17 cellular contexts compared by ENCODE assay signal in genomic region chr22:28793976-28794584, GRCh38. TPM values are rescaled to one million over a fixed set of nuclear protein-coding genes. Genes with fewer than 3 reads are reported as not detected.
DNase-seq lines count a peak whose midpoint lies in the region; ATAC-seq and TF ChIP-seq lines count a peak whose summit lies in the region.
"Had no signal": no experiment of that assay in that cellular context is flagged by ENCODE, and none has a peak within 500 bp of the region (broad histone marks: within the 10 kb centered on the region; RNA-seq: fewer than 3 reads in every experiment).

No MANE protein-coding gene starts in this region.

- H3K36me3 ChIP-seq in DND-41 (ENCODE audit: insufficient read depth, low read length) = peaks cover 76% of the 10 kb centered on the region
- H3K36me3 ChIP-seq in mesenchymal stem cell (ENCODE audit: control insufficient read depth in 1 of 2, insufficient read depth in 2 of 2, low read depth in 1 of 2, low read length in 2 of 2) = peaks cover 26 to 57% of the 10 kb centered on the region in 2 experiments

- no peaks in the 10 kb centered on the region for H3K27me3 Mint-ChIP-seq in activated CD8-positive, alpha-beta T cell treated with anti-CD3 and anti-CD28 coated beads, Interleukin-2, amount 10 ng/mL, durations not matched to agents 7 days and 5 days (ENCODE audit: low read depth)
- H3K27me3 Mint-ChIP-seq: stimulated activated memory B cell treated with anti-CD40 and anti-IgM and Interleukin-4, amounts not matched to agents 10 μg/mL and 1 μg/mL and 100 μg/mL, for 72 hours; type B pancreatic cell had no signal

- no peak overlapping the region for H2AFZ ChIP-seq in DND-41 (ENCODE audit: low read depth, low read length)
- no peak overlapping the region for H2AFZ ChIP-seq in mesenchymal stem cell (ENCODE audit: low read depth, low read length)

- H3K27ac ChIP-seq in DND-41 (ENCODE audit: low read length) (peak overlapping the region; percentile 49), mesenchymal stem cell (ENCODE audit: low read length, poor library complexity, severe bottlenecking) (no peak overlapping the region)

- no peak overlapping the region for H2BK120ac ChIP-seq in mesenchymal stem cell (ENCODE audit: low read depth, low read length)

- H3K27ac Mint-ChIP-seq in activated CD8-positive, alpha-beta T cell treated with anti-CD3 and anti-CD28 coated beads, Interleukin-2, amount 10 ng/mL, durations not matched to agents 7 days and 5 days = peak overlapping the region; percentile 14
- H3K27ac Mint-ChIP-seq: type B pancreatic cell had no signal

- H3K9ac ChIP-seq in DND-41 (ENCODE audit: low read depth, low read length) (peak overlapping the region; percentile 98; the same call in 1 of the 2 replicates), mesenchymal stem cell (ENCODE audit: low read length) (peak overlapping the region; percentile 7)

- no peak overlapping the region for H3K4me3 Mint-ChIP-seq in activated CD8-positive, alpha-beta T cell treated with anti-CD3 and anti-CD28 coated beads, Interleukin-2, amount 10 ng/mL, durations not matched to agents 7 days and 5 days
- H3K4me3 Mint-ChIP-seq: stimulated activated memory B cell treated with anti-CD40 and anti-IgM and Interleukin-4, amounts not matched to agents 10 μg/mL and 1 μg/mL and 100 μg/mL, for 72 hours; type B pancreatic cell had no signal

- no peak overlapping the region for H3K4ac ChIP-seq in mesenchymal stem cell (ENCODE audit: low read depth in 1 of 2, low read length in 2 of 2)

- H3K18ac ChIP-seq in mesenchymal stem cell (ENCODE audit: low read depth in 1 of 2, low read length in 2 of 2) = no peak overlapping the region

- 96% methylated on average over 2 of the region's 4 CpGs for WGBS in mesenchymal stem cell

- no peak overlapping the region for H4K91ac ChIP-seq in mesenchymal stem cell (ENCODE audit: low read length)

- no peak overlapping the region for H3K14ac ChIP-seq in mesenchymal stem cell (ENCODE audit: low read length in 2 of 2)

- H2BK15ac ChIP-seq in mesenchymal stem cell (ENCODE audit: low read depth, poor library complexity, severe bottlenecking) = no peak overlapping the region

- H4K20me1 ChIP-seq in DND-41 (ENCODE audit: insufficient read depth, low read length) = peaks cover 60% of the 10 kb centered on the region

- H3K79me1 ChIP-seq in mesenchymal stem cell (replicated peaks; ENCODE audit: low read length, poor library complexity, severe bottlenecking) = peaks cover 9% of the 10 kb centered on the region

- no peak for TF ChIP-seq CTCF in DND-41 (IDR thresholded peaks at IDR 0.05; ENCODE audit: borderline replicate concordance, extremely low read depth, low read length, poor library complexity, severe bottlenecking)

- peaks cover 81% of the 10 kb centered on the region for H3K36me3 Mint-ChIP-seq in activated CD8-positive, alpha-beta T cell treated with anti-CD3 and anti-CD28 coated beads, Interleukin-2, amount 10 ng/mL, durations not matched to agents 7 days and 5 days (ENCODE audit: low read depth)

- peaks cover 78% of the 10 kb centered on the region for H3K79me2 ChIP-seq in DND-41 (ENCODE audit: insufficient read depth, low read length)

- H3K9me3 Mint-ChIP-seq in activated CD8-positive, alpha-beta T cell treated with anti-CD3 and anti-CD28 coated beads, Interleukin-2, amount 10 ng/mL, durations not matched to agents 7 days and 5 days (ENCODE audit: insufficient read depth) = no peaks in the 10 kb centered on the region
- H3K9me3 Mint-ChIP-seq: stimulated activated memory B cell treated with anti-CD40 and anti-IgM and Interleukin-4, amounts not matched to agents 10 μg/mL and 1 μg/mL and 100 μg/mL, for 72 hours; type B pancreatic cell had no signal

- H3K4me2 ChIP-seq in DND-41 (ENCODE audit: insufficient read depth, low read length) = peak overlapping the region; percentile 64
- H3K4me2 ChIP-seq in mesenchymal stem cell (ENCODE audit: low read length, poor library complexity, severe bottlenecking) = no peak overlapping the region

- H3K9me3 ChIP-seq in DND-41 (ENCODE audit: insufficient read depth, low read length, severe bottlenecking) (no peaks in the 10 kb centered on the region), mesenchymal stem cell (ENCODE audit: control insufficient read depth, low read length) (no peaks in the 10 kb centered on the region)

- POLR2A ChIA-PET in activated CD8-positive, alpha-beta T cell treated with anti-CD3 and anti-CD28 coated beads, Interleukin-2, amount 10 ng/mL, durations not matched to agents 7 days and 5 days (lab: Charles Lee) = interaction anchor here (0.6 to 2.5 kb wide), 4 partner anchors 10 to 35 kb away, joined by 3 to 12 read pairs (median 4); no protein-coding TSS in a partner anchor

- no peak overlapping the region for H2BK5ac ChIP-seq in mesenchymal stem cell (ENCODE audit: low read depth, low read length, poor library complexity, severe bottlenecking)

- H4K8ac ChIP-seq in mesenchymal stem cell (ENCODE audit: low read length) = no peak overlapping the region

- H2BK12ac ChIP-seq in mesenchymal stem cell (ENCODE audit: low read length in 2 of 2) = no peak overlapping the region

- DNase-seq in DMS53 (lab: John Stamatoyannopoulos, UW) = peak; percentile 32
- no peak for DNase-seq in DMS53 treated with DMSO at 0.1 percent for 48 hours (lab: John Stamatoyannopoulos, UW; ENCODE audit: unreplicated experiment)
- no peak for DNase-seq in DND-41
- DNase-seq in activated CD8-positive, alpha-beta T cell treated with anti-CD3 and anti-CD28 coated beads, Interleukin-2, amount 10 ng/mL, durations not matched to agents 7 days and 5 days = no peak
- no peak for DNase-seq in mesenchymal stem cell
- no peak for DNase-seq in ureter (ENCODE audit: low spot score)
- DNase-seq in NCI-H524 treated with DMSO at 0.1 percent for 48 hours (lab: John Stamatoyannopoulos, UW) = no peak
- DNase-seq in islet precursor cell = no peak
- DNase-seq: 8988T; activated CD4-positive, alpha-beta T cell treated with anti-CD3 and anti-CD28 coated beads, Interleukin-2, amount 50 U/mL, for 1 hour; GF-D8; hippocampal formation; NCI-H1105 treated with DMSO at 0.1 percent for 48 hours had no signal

- H3K27me3 ChIP-seq in DND-41 (ENCODE audit: insufficient read depth, low read length, poor library complexity) (no peaks in the 10 kb centered on the region), mesenchymal stem cell (ENCODE audit: control insufficient read depth in 1 of 2, insufficient read depth in 1 of 2, low read length in 2 of 2) (no peaks in the 10 kb centered on the region)

- peak overlapping the region in 1 of 2 experiments; percentile 65; a peak in 1 of 4 replicates for H3K4me3 ChIP-seq in DND-41 (ENCODE audit: low read depth in 1 of 2, low read length in 2 of 2)
- H3K4me3 ChIP-seq in mesenchymal stem cell (ENCODE audit: insufficient read depth in 1 of 2, low read depth in 1 of 2, low read length in 2 of 2) = no peak overlapping the region

- H3K4me1 ChIP-seq in DND-41 (ENCODE audit: insufficient read depth, low read length) (peaks cover 86% of the 10 kb centered on the region), mesenchymal stem cell (ENCODE audit: control insufficient read depth, insufficient read depth, low read depth, low read length) (peaks cover 3% of the 10 kb centered on the region)

- CTCF ChIA-PET in activated CD8-positive, alpha-beta T cell treated with anti-CD3 and anti-CD28 coated beads, Interleukin-2, amount 10 ng/mL, durations not matched to agents 7 days and 5 days (lab: Charles Lee) = interaction anchor here (0.7 to 7.7 kb wide), 5 partner anchors 9 to 247 kb away, joined by 3 to 53 read pairs (median 4); no protein-coding TSS in a partner anchor

- H2AK5ac ChIP-seq in mesenchymal stem cell (ENCODE audit: low read length, severe bottlenecking) = no peak overlapping the region

- H3K23ac ChIP-seq in mesenchymal stem cell (ENCODE audit: low read length in 2 of 2) = no peak overlapping the region

- peaks cover 69% of the 10 kb centered on the region for H3K4me1 Mint-ChIP-seq in activated CD8-positive, alpha-beta T cell treated with anti-CD3 and anti-CD28 coated beads, Interleukin-2, amount 10 ng/mL, durations not matched to agents 7 days and 5 days (ENCODE audit: low read depth)

- ATAC-seq in DND-41 (ENCODE audit: insufficient read depth, low read depth) = no peak
- no peak for ATAC-seq in activated CD8-positive, alpha-beta T cell treated with anti-CD3 and anti-CD28 coated beads, Interleukin-2, amount 10 ng/mL, durations not matched to agents 7 days and 5 days
- ATAC-seq: HCT116; Right ventricle myocardium inferior; stimulated activated memory B cell treated with anti-CD40 and anti-IgM and Interleukin-4, amounts not matched to agents 10 μg/mL and 1 μg/mL and 100 μg/mL, for 72 hours had no signal

RNA-seq across cellular contexts. Expression of gene XBP1, which starts 6.3 kb away (rescaled TPM):
- total RNA-seq in activated CD8-positive, alpha-beta T cell treated with anti-CD3 and anti-CD28 coated beads, Interleukin-2, amount 10 ng/mL, durations not matched to agents 7 days and 5 days = 100 to 1,000 TPM; 220 to 229 TPM
- polyA plus RNA-seq in mesenchymal stem cell (2013, experiment 1 of 2) = 127 TPM
- 129 TPM for polyA plus RNA-seq in mesenchymal stem cell (2013, experiment 2 of 2)
- 262 TPM for total RNA-seq in ureter

RNA-seq across cellular contexts. Expression of gene CCDC117, which starts 21.6 kb away (rescaled TPM):
- 10 to 100 TPM; 36.7 to 40.0 TPM for total RNA-seq in activated CD8-positive, alpha-beta T cell treated with anti-CD3 and anti-CD28 coated beads, Interleukin-2, amount 10 ng/mL, durations not matched to agents 7 days and 5 days
- 14.2 TPM for polyA plus RNA-seq in mesenchymal stem cell (2013, experiment 1 of 2)
- 14.5 TPM for polyA plus RNA-seq in mesenchymal stem cell (2013, experiment 2 of 2)
- 12.2 TPM for total RNA-seq in ureter

RNA-seq across cellular contexts. Expression of gene HSCB, which starts 52.2 kb away (rescaled TPM):
- total RNA-seq in activated CD8-positive, alpha-beta T cell treated with anti-CD3 and anti-CD28 coated beads, Interleukin-2, amount 10 ng/mL, durations not matched to agents 7 days and 5 days = 10 to 100 TPM; 13.7 to 15.8 TPM
- polyA plus RNA-seq in mesenchymal stem cell (2013, experiment 1 of 2) = 20.1 TPM
- 20.3 TPM for polyA plus RNA-seq in mesenchymal stem cell (2013, experiment 2 of 2)
- total RNA-seq in ureter = 17.3 TPM

RNA-seq across cellular contexts. Expression of gene CHEK2, which starts 52.5 kb away (rescaled TPM):
- total RNA-seq in activated CD8-positive, alpha-beta T cell treated with anti-CD3 and anti-CD28 coated beads, Interleukin-2, amount 10 ng/mL, durations not matched to agents 7 days and 5 days = 10 to 100 TPM; 43.7 to 47.9 TPM
- 8.8 TPM for polyA plus RNA-seq in mesenchymal stem cell (2013, experiment 1 of 2)
- polyA plus RNA-seq in mesenchymal stem cell (2013, experiment 2 of 2) = 7.9 TPM
- 8.4 TPM for total RNA-seq in ureter
